11 cellular contexts compared by ENCODE assay signal in the genomic region with DNA sequence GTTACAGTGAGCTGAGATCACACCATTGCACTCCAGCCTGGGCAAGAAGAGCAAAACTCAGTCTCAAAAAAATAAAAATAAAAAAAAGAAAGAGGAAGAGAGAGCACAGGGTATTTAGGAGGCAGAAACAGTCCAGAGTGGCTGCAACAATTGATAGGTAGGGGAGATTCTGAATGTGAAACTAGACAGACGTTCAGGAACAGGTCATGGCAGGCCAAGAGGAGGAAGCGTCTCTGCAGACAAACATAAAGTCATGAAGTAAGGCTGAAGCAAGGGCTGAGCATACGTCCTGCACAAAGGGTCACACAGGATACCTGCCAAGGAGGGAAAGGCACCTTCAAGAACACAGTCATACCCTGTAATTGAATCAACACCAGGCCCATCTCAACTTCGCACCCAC.
DNase-seq lines count a peak whose midpoint lies in the region; ATAC-seq, FAIRE-seq and TF ChIP-seq lines count a peak whose summit lies in the region.
"Had no signal": no experiment of that assay in that cellular context is flagged by ENCODE, and none has a peak within 500 bp of the region (broad histone marks: within the 10 kb centered on the region; RNA-seq: fewer than 3 reads in every experiment).

No MANE protein-coding gene starts in this region.

- POLR2A ChIA-PET in GM12878 (lab: Charles Lee): no interaction called here

- CTCF ChIA-PET in GM12878 (lab: Yijun Ruan, JAX): no interaction called here

- TF ChIP-seq POLR2A in GM12878 (IDR thresholded peaks at IDR 0.05; ENCODE audit: low read depth, low read length): no peak

- intact Hi-C loops in GM12878 (cut with micrococcal nuclease; ENCODE audit: unreplicated experiment): no loop called here

- no peak for TF ChIP-seq EP300 in GM12878 (IDR thresholded peaks at IDR 0.05; ENCODE audit: borderline replicate concordance in 1 of 2, control insufficient read depth in 1 of 2, low read depth in 2 of 2, low read length in 2 of 2)

- H3K4me1 ChIP-seq in GM12878 (ENCODE audit: control insufficient read depth, insufficient read depth, low read length): peaks cover 3% of the 10 kb centered on the region
- H3K4me1 ChIP-seq: BLaER1 treated with 17β-estradiol and CSF1 and Interleukin-3, amounts not matched to agents 10 nM and 100 nM had no signal

- SMC1A ChIA-PET in GM12878 (lab: Charles Lee; ENCODE audit: uncharacterized antibody, unreplicated experiment): interaction anchor here (0.7 kb wide), 1 partner anchor 238 kb away, joined by 5 read pairs; no protein-coding TSS in a partner anchor

- peak overlapping the region; percentile 30 for H3K4me2 ChIP-seq in GM12878 (ENCODE audit: control insufficient read depth, insufficient read depth)
- H3K4me2 ChIP-seq: BLaER1 treated with 17β-estradiol and CSF1 and Interleukin-3, amounts not matched to agents 10 nM and 100 nM had no signal

- peak overlapping the region; percentile 71 for H2AFZ ChIP-seq in GM12878 (ENCODE audit: control insufficient read depth, low read depth, low read length)

- WGBS in GM12878 (ENCODE audit: insufficient coverage, insufficient replicate concordance, low lambda C conversion rate, missing lambda C conversion rate): 25% methylated on average over 4 of the region's 4 CpGs

- peak; percentile 48 for DNase-seq in GM12878 (ENCODE audit: low read depth, low spot score)
- DNase-seq in RKO (ENCODE audit: low spot score): no peak
- no peak for DNase-seq in glomerular visceral epithelial cell (ENCODE audit: extremely low spot score)
- DNase-seq in OCI-M2 (lab: John Stamatoyannopoulos, UW; ENCODE audit: unreplicated experiment): no peak
- no peak for DNase-seq in NAMALWA (ENCODE audit: low spot score)
- DNase-seq: activated T-cell treated with anti-CD3 and anti-CD28 coated beads for 4 hours had no signal

- RAD21 ChIA-PET in GM12878 (lab: Charles Lee; ENCODE audit: unreplicated experiment): no interaction called here

- no peak overlapping the region for H3K27ac ChIP-seq in GM12878 (ENCODE audit: control insufficient read depth, insufficient read depth)
- H3K27ac ChIP-seq: BLaER1 treated with 17β-estradiol and CSF1 and Interleukin-3, amounts not matched to agents 10 nM and 100 nM had no signal

- TF ChIP-seq RAD21 in GM12878 (IDR thresholded peaks at IDR 0.05; ENCODE audit: insufficient read depth, low read depth, low read length): no peak

- no peaks in the 10 kb centered on the region; the same call in 2 of the 3 replicates for H3K9me3 ChIP-seq in GM12878 (replicated peaks; ENCODE audit: control insufficient read depth, insufficient read depth, low read length)

- peak; percentile 94 for ATAC-seq in GM18502 (IDR thresholded peaks at IDR 0.05; ENCODE audit: poor library complexity, unreplicated experiment)
- ATAC-seq in GM21390 (IDR thresholded peaks at IDR 0.05; ENCODE audit: unreplicated experiment): peak; percentile 97
- ATAC-seq in HG03108 (IDR thresholded peaks at IDR 0.05; ENCODE audit: unreplicated experiment): peak; percentile 84
- ATAC-seq in GM12878: peak; percentile 91

- TF ChIP-seq CTCF in GM12878 (IDR thresholded peaks at IDR 0.05 in 2 of 3, conservative IDR thresholded peaks at IDR 0.05 in 1 of 3; ENCODE audit: control insufficient read depth in 2 of 3, extremely low read depth in 1 of 3, insufficient read depth in 1 of 3, low read depth in 3 of 3, low read length in 3 of 3): no peak

- peak; percentile 90 for FAIRE-seq in GM12878 (lab: Jason Lieb, UNC)
- FAIRE-seq: HTR-8/SVneo had no signal

- no peaks in the 10 kb centered on the region for H3K27me3 ChIP-seq in GM12878 (replicated peaks in 1 of 2; ENCODE audit: control insufficient read depth in 2 of 2, insufficient read depth in 2 of 2, low read length in 1 of 2)
- H3K27me3 ChIP-seq: BLaER1 treated with 17β-estradiol and CSF1 and Interleukin-3, amounts not matched to agents 10 nM and 100 nM had no signal

- H3K36me3 ChIP-seq in GM12878 (ENCODE audit: control insufficient read depth in 2 of 2, insufficient read depth in 2 of 2, low read length in 1 of 2): no peaks in the 10 kb centered on the region
- H3K36me3 ChIP-seq: BLaER1 treated with 17β-estradiol and CSF1 and Interleukin-3, amounts not matched to agents 10 nM and 100 nM had no signal

- no peak overlapping the region for H3K4me3 ChIP-seq in GM12878
- H3K4me3 ChIP-seq: BLaER1 treated with 17β-estradiol and CSF1 and Interleukin-3, amounts not matched to agents 10 nM and 100 nM had no signal

- no peaks in the 10 kb centered on the region for H4K20me1 ChIP-seq in GM12878 (ENCODE audit: control insufficient read depth, insufficient read depth)
- H4K20me1 ChIP-seq: BLaER1 treated with 17β-estradiol and CSF1 and Interleukin-3, amounts not matched to agents 10 nM and 100 nM had no signal

- no TSS peak for BruUV-seq in GM12878 (replicated peaks; lab: Mats Ljungman, UMichigan)

- no peak overlapping the region for H3K9ac ChIP-seq in GM12878 (ENCODE audit: control insufficient read depth, insufficient read depth, low read length)
- H3K9ac ChIP-seq: BLaER1 treated with 17β-estradiol and CSF1 and Interleukin-3, amounts not matched to agents 10 nM and 100 nM had no signal

- no peaks in the 10 kb centered on the region for H3K79me2 ChIP-seq in GM12878 (ENCODE audit: control insufficient read depth, insufficient read depth, low read length)

- in situ Hi-C loops in GM12878 (cut with MboI): no loop called here

TF ChIP-seq in GM12878, 131 proteins besides CTCF, POLR2A, EP300 and RAD21:
- TF ChIP-seq SPI1 (IDR thresholded peaks at IDR 0.05; ENCODE audit: borderline replicate concordance, insufficient read depth, low read depth, low read length): peak; percentile 45; the same call in 1 of the 2 replicates
- TF ChIP-seq, protein P1, sequence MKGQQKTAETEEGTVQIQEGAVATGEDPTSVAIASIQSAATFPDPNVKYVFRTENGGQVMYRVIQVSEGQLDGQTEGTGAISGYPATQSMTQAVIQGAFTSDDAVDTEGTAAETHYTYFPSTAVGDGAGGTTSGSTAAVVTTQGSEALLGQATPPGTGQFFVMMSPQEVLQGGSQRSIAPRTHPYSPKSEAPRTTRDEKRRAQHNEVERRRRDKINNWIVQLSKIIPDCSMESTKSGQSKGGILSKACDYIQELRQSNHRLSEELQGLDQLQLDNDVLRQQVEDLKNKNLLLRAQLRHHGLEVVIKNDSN (IDR thresholded peaks at IDR 0.05; ENCODE audit: borderline replicate concordance, extremely low read length, insufficient read depth, low read depth, low read length): no peak
